18 cellular contexts compared by ENCODE assay signal in the genomic region with DNA sequence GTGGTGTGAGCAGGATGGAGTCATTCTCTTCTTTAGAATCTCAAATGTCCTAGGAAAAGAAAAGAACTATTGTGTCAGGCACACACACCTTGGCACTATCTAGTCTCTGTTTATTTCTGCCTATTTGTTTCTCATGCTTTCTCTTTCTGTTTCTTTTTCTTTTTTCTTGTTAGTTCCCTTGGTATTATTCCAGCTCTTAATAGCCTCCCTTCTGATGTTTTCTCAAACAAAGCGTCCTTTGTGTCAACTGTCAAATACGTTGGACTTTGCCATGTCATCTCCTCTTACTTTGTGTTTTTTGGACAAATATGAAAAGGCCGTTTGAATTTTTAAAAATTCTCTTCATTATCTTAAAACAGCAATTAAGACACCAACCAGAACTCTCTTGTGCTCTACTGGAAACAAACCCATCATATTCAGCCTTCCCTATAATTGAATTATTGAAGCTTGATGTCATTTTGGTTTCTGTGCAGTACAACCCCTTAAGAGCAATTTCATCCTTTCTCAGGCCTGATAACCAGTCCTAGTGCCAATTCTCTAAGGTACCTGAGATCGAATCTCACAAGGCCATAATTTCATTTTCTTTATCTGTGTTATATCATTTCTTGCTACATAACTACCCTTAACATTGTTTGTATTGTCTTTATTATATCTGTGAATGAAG.
"Had no signal": no experiment of that assay in that cellular context is flagged by ENCODE, and none has a peak within 500 bp of the region (broad histone marks: within the 10 kb centered on the region; RNA-seq: fewer than 3 reads in every experiment).

No MANE protein-coding gene starts in this region.

- H3K4me3 ChIP-seq: cardiac muscle cell, left ventricle myocardium inferior, right lobe of liver, stomach, suprapubic skin, tibial nerve had no signal

- ATAC-seq: stimulated activated memory B cell treated with anti-CD40 and anti-IgM and Interleukin-4, amounts not matched to agents 10 μg/mL and 1 μg/mL and 100 μg/mL, for 72 hours had no signal

- H3K27ac ChIP-seq: cardiac muscle cell, left ventricle myocardium inferior, parathyroid adenoma, right lobe of liver, stomach, suprapubic skin, tibial nerve had no signal

- H3K36me3 ChIP-seq: cardiac muscle cell, left ventricle myocardium inferior, right lobe of liver, stomach, suprapubic skin, tibial nerve had no signal

- H3K9me3 ChIP-seq: left ventricle myocardium inferior, right lobe of liver, stomach, suprapubic skin, tibial nerve had no signal

- H2AFZ ChIP-seq: parathyroid adenoma had no signal

- H3K4me1 ChIP-seq: parathyroid adenoma, stomach, suprapubic skin, tibial nerve had no signal

- H3K9ac ChIP-seq: parathyroid adenoma had no signal

- DNase-seq: activated CD4-positive, alpha-beta memory T cell treated with anti-CD3 and anti-CD28 coated beads for 36 hours; activated CD4-positive, alpha-beta T cell treated with anti-CD3 and anti-CD28 coated beads for 48 hours; activated naive CD4-positive, alpha-beta T cell treated with Interleukin-2 at 50 U/mL for 16 hours; activated naive CD8-positive, alpha-beta T cell treated with anti-CD3 and anti-CD28 coated beads for 36 hours; activated T-cell treated with anti-CD3 and anti-CD28 coated beads, Interleukin-2, amount 50 U/mL, for 48 hours; cortex of kidney; immature natural killer cell; kidney glomerular epithelial cell; left ventricle myocardium inferior; nucleus accumbens; right lobe of liver; small intestine; stomach had no signal

- H3K79me2 ChIP-seq: parathyroid adenoma had no signal

- H3K27me3 ChIP-seq: right lobe of liver, stomach, suprapubic skin, tibial nerve had no signal
